10 cellular contexts compared by ENCODE assay signal in the genomic region with DNA sequence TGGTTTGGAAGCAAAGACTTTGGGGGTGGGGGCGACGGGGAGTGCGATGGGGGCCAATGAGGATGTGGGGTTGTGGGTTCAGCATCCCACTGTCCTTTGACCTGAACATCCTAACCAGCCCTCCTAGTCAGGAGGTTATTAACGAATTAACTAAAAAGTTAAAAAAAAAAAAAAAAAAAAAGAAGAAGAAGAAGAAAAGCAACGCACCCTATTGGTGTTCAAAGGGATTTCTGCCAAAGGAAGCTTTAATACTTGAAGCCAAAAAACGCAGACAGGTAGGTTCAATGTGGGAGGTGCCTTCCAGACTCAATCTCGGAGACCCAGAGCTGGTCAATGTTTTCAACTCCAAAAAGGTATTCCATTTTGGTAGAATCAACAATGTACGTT. TPM values are rescaled to one million over a fixed set of nuclear protein-coding genes. Genes with fewer than 3 reads are reported as not detected.
A peak's percentile ranks its signal among the peaks of the same experiment; 100 is the strongest.
DNase-seq lines count a peak whose midpoint lies in the region; ATAC-seq and TF ChIP-seq lines count a peak whose summit lies in the region.
"Had no signal": no experiment of that assay in that cellular context is flagged by ENCODE, and none has a peak within 500 bp of the region (broad histone marks: within the 10 kb centered on the region; RNA-seq: fewer than 3 reads in every experiment).

No MANE protein-coding gene starts in this region.

- H3K36me3 ChIP-seq in hepatocyte (replicated peaks; ENCODE audit: insufficient read depth, low read depth) (no peaks in the 10 kb centered on the region), smooth muscle cell (ENCODE audit: low read depth) (no peaks in the 10 kb centered on the region)
- H3K36me3 ChIP-seq: MG63 had no signal

- H4K20me1 ChIP-seq in hepatocyte (ENCODE audit: insufficient read depth, poor library complexity, severe bottlenecking) (no peaks in the 10 kb centered on the region), smooth muscle cell (ENCODE audit: low read depth) (no peaks in the 10 kb centered on the region)

- H3K27ac ChIP-seq in hepatocyte, result peak overlapping the region; percentile 28
- H3K27ac ChIP-seq in smooth muscle cell (ENCODE audit: low read depth), result no peak overlapping the region

- H3K79me2 ChIP-seq in hepatocyte (peaks cover 24% of the 10 kb centered on the region), smooth muscle cell (ENCODE audit: low read depth) (no peaks in the 10 kb centered on the region)

- TF ChIP-seq CTCF in hepatocyte (IDR thresholded peaks at IDR 0.05; ENCODE audit: poor library complexity) (peak; percentile 3), smooth muscle cell (IDR thresholded peaks at IDR 0.05; ENCODE audit: borderline replicate concordance, insufficient read depth, poor library complexity, severe bottlenecking) (no peak)

- peak; percentile 55 for DNase-seq in DMS53 (lab: John Stamatoyannopoulos, UW)
- DNase-seq in DMS53 treated with DMSO at 0.1 percent for 48 hours (lab: John Stamatoyannopoulos, UW; ENCODE audit: unreplicated experiment), result no peak
- peak; percentile 6 for DNase-seq in OCI-M1 (lab: John Stamatoyannopoulos, UW)
- DNase-seq in hepatocyte (ENCODE audit: low spot score), result no peak
- DNase-seq in smooth muscle cell (lab: John Stamatoyannopoulos, UW; ENCODE audit: unreplicated experiment), result no peak
- DNase-seq in NCI-H2107 (lab: John Stamatoyannopoulos, UW), result no peak
- no peak for DNase-seq in T-helper 9 cell
- DNase-seq: hypothalamus, MG63 had no signal

- H3F3A ChIP-seq in smooth muscle cell (ENCODE audit: low read depth), result no peaks in the 10 kb centered on the region

- peaks cover 20% of the 10 kb centered on the region for H3K4me1 ChIP-seq in hepatocyte (ENCODE audit: insufficient read depth)
- peaks cover 3% of the 10 kb centered on the region for H3K4me1 ChIP-seq in smooth muscle cell (ENCODE audit: low read depth)

- H3K9me3 ChIP-seq in hepatocyte (ENCODE audit: low read depth) (no peaks in the 10 kb centered on the region), smooth muscle cell (replicated peaks; ENCODE audit: low read depth) (no peaks in the 10 kb centered on the region)
- H3K9me3 ChIP-seq: MG63 had no signal

- H3K4me3 ChIP-seq in hepatocyte (peak overlapping the region; percentile 79), smooth muscle cell (peak overlapping the region; percentile 50)
- H3K4me3 ChIP-seq: MG63 had no signal

- no peak overlapping the region for H3K9ac ChIP-seq in smooth muscle cell (ENCODE audit: low read depth)

- WGBS in hepatocyte (ENCODE audit: low lambda C conversion rate, missing lambda C conversion rate), result 20% methylated on average over 7 of the region's 8 CpGs
- 14% methylated on average over 8 of the region's 8 CpGs for WGBS in smooth muscle cell (ENCODE audit: low lambda C conversion rate)

- H3K9me2 ChIP-seq in hepatocyte (replicated peaks; ENCODE audit: insufficient read depth), result no peaks in the 10 kb centered on the region

- H3K27me3 ChIP-seq in hepatocyte (peaks cover 33% of the 10 kb centered on the region), smooth muscle cell (ENCODE audit: low read depth) (peaks cover 81% of the 10 kb centered on the region)

- H3K4me2 ChIP-seq in hepatocyte, result peak overlapping the region; percentile 97
- peak overlapping the region; percentile 86 for H3K4me2 ChIP-seq in smooth muscle cell

- ATAC-seq in HG03439 (IDR thresholded peaks at IDR 0.05; ENCODE audit: unreplicated experiment), result no peak

- H2AFZ ChIP-seq in hepatocyte (peak overlapping the region; percentile 67), smooth muscle cell (ENCODE audit: low read depth) (no peak overlapping the region)

RNA-seq across cellular contexts. Expression of a gene that starts 2.2 kb away (rescaled TPM):
- total RNA-seq in hepatocyte, result 12.4 and 16.7 TPM in 2 replicates
- polyA plus RNA-seq in hepatocyte, result 7.2 and 9.9 TPM in 2 replicates
- 0.09 and 0.22 TPM in 2 replicates for total RNA-seq in smooth muscle cell
- polyA plus RNA-seq in smooth muscle cell, result 0.31 TPM in 1 of 2 replicates, not detected in the other

RNA-seq across cellular contexts. Expression of a gene that starts 56.0 kb away (rescaled TPM):
- total RNA-seq in hepatocyte (98.2 and 113 TPM in 2 replicates), smooth muscle cell (153 and 155 TPM in 2 replicates)
- polyA plus RNA-seq in hepatocyte (79.4 and 98.9 TPM in 2 replicates), smooth muscle cell (77.3 and 96.3 TPM in 2 replicates)

Comparison
In these comparisons a context has a peak if more than half of its experiments do, and no peak if none do; other contexts are left out.
1. DNase-seq: peak in DMS53 (single experiment) and OCI-M1 (single experiment); none in DMS53 treated with DMSO at 0.1 percent for 48 hours (single experiment), hepatocyte (single experiment), smooth muscle cell (single experiment), NCI-H2107 (single experiment) and T-helper 9 cell (single experiment).
2. RNA of a gene that starts 2.2 kb away (total RNA-seq): 12.4 to 16.7 TPM in hepatocyte; 0.09 to 0.22 TPM in smooth muscle cell; every median in the first group is over 10 times any median in the second.